8 cellular contexts compared by ENCODE assay signal in genomic region chrX:153724252-153725038, GRCh38. TPM values are rescaled to one million over a fixed set of nuclear protein-coding genes. Genes with fewer than 3 reads are reported as not detected.
DNase-seq lines count a peak whose midpoint lies in the region; ATAC-seq, FAIRE-seq and TF ChIP-seq lines count a peak whose summit lies in the region.

Gene ABCD1 (plus strand): TSS chrX:153724856. CDS start chrX:153725267, 411 bp downstream.
Gene BCAP31 (minus strand): TSS chrX:153724387. CDS start chrX:153723244, 1,143 bp downstream.

- H3K27me3 ChIP-seq in right cardiac atrium (ENCODE audit: control insufficient read depth, insufficient read depth): no peaks in the 10 kb centered on the region

- FAIRE-seq in GM12892 (lab: Jason Lieb, UNC) (peak; percentile 92), urothelium cell line (lab: Jason Lieb, UNC) (peak; percentile 56)

- peaks cover 13% of the 10 kb centered on the region for H3K4me1 ChIP-seq in right cardiac atrium (ENCODE audit: control insufficient read depth, insufficient read depth, low read length)

- TF ChIP-seq POLR2A in GM12892 (IDR thresholded peaks at IDR 0.05; ENCODE audit: low read depth, low read length): peak; percentile 69; the same call in 1 of the 2 replicates

- peak; percentile 82 for DNase-seq in GM12892 (ENCODE audit: insufficient read length)
- DNase-seq in NCI-H146 treated with DMSO at 0.1 percent for 48 hours (lab: John Stamatoyannopoulos, UW; ENCODE audit: unreplicated experiment): peak; percentile 78
- DNase-seq in T-helper 2 cell: peak; percentile 78 to 90 (median 84)
- DNase-seq in right cardiac atrium: peak; percentile 90 to 96 (median 95)
- peak; percentile 87 for DNase-seq in putamen (ENCODE audit: low spot score)
- DNase-seq in urothelium cell line (ENCODE audit: low spot score): peak; percentile 96

- peak within 1 kb of the TSS; percentile 55 for H3K27ac ChIP-seq in angular gyrus (ENCODE audit: low read depth, low read length)
- peak within 1 kb of the TSS; percentile 96 for H3K27ac ChIP-seq in right cardiac atrium (ENCODE audit: low read length)

- peak within 1 kb of the TSS; percentile 80 for H3K4me3 ChIP-seq in right cardiac atrium (ENCODE audit: low read length)

- under 1% methylated on average over 81 of the region's 88 CpGs for WGBS in right cardiac atrium

- intact Hi-C loops in right cardiac atrium (cut with DNase I): no loop called here

- no peaks in the 10 kb centered on the region for H3K9me3 ChIP-seq in right cardiac atrium (ENCODE audit: control insufficient read depth, low read length)

- ATAC-seq in HG02798 (IDR thresholded peaks at IDR 0.05; ENCODE audit: poor library complexity, unreplicated experiment): peak; percentile 74
- ATAC-seq in right cardiac atrium: peak; percentile 82 to 86

RNA-seq across cellular contexts. Expression of gene ABCD1, which starts in this region (rescaled TPM):
- 0.47 TPM for polyA plus RNA-seq in GM12892 (2012; ENCODE audit: missing spikeins)
- 10 to 100 TPM; 14.1 to 15.9 (median 15.5) TPM for total RNA-seq in right cardiac atrium
- polyA plus RNA-seq in right cardiac atrium: 11.0 TPM

RNA-seq across cellular contexts. Expression of gene BCAP31, which starts in this region (rescaled TPM):
- polyA plus RNA-seq in GM12892 (2012; ENCODE audit: missing spikeins): 65.0 TPM
- total RNA-seq in right cardiac atrium: 100 to 1,000 TPM; 111 to 143 (median 123) TPM
- polyA plus RNA-seq in right cardiac atrium: 149 TPM

Comparison
In these comparisons a context has a peak if more than half of its experiments do, and no peak if none do; other contexts are left out.
1. Peak in every context shown above with its lines: DNase-seq, ATAC-seq, H3K4me3 ChIP-seq and H3K27ac ChIP-seq.